In the genomic region with DNA sequence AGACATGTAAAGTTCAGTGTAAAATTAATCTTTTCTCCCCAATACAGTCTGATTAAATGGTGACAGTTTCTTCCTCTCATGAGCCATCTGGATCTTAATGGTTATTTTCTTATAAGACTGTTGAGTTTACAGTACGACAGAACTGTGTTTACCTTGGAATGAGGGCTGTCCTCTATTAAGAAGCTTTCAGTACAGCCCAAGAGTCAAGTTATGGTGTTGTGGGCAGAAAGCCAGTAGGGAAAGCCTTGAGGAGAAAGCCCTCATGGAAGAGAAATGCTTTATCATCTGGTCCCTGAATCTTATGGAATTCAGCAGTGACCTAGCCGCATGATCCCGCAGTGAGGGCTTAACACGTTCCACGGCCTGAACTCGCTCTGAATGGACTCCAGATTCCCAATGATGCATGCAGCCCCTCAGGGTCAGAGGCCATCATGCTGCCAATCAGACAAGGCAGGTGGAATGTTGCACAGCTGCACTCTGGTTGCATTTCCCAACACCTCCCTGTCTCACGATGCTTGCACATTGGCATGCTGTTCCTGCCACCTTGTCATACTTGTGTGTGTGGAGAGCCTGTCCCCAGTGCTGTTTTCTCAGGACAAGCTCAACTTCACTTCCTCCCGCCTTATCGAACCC, we compare ENCODE assay signal across 12 cellular contexts.
"Had no signal": no experiment of that assay in that cellular context is flagged by ENCODE, and none has a peak within 500 bp of the region (broad histone marks: within the 10 kb centered on the region; RNA-seq: fewer than 3 reads in every experiment).

No MANE protein-coding gene starts in this region.

- ATAC-seq: left lung; SK-N-SH treated with all-trans-retinoic acid at 6 μM for 48 hours; stimulated activated effector memory CD8-positive, alpha-beta T cell treated with anti-CD3 and anti-CD28 coated beads, Interleukin-12 subunit alpha, Interleukin-12 subunit beta, amount 100 ng/mL, for 72 hours had no signal

- H3K4me3 ChIP-seq: esophagus squamous epithelium, left lung, right atrium auricular region, tibial nerve had no signal

- H3K9ac ChIP-seq: parathyroid adenoma had no signal

- H3K36me3 ChIP-seq: brain microvascular endothelial cell, esophagus squamous epithelium, left lung, right atrium auricular region, tibial nerve had no signal

- H2AFZ ChIP-seq: parathyroid adenoma had no signal

- H3K9me3 ChIP-seq: esophagus squamous epithelium, left lung, right atrium auricular region, tibial nerve had no signal

- H3K4me1 ChIP-seq: right atrium auricular region had no signal

- H3K27me3 ChIP-seq: brain microvascular endothelial cell, dorsolateral prefrontal cortex, esophagus squamous epithelium, left lung, right atrium auricular region, tibial nerve had no signal

- DNase-seq: activated CD4-positive, alpha-beta T cell treated with anti-CD3 and anti-CD28 coated beads, Interleukin-2, amount 50 U/mL, for 1 hour; activated CD4-positive, CD25-positive, alpha-beta regulatory T cell; brain microvascular endothelial cell; dorsolateral prefrontal cortex; esophagus squamous epithelium; foreskin melanocyte; left lung had no signal

- H3K27ac ChIP-seq: brain microvascular endothelial cell, dorsolateral prefrontal cortex, esophagus squamous epithelium, left lung, parathyroid adenoma, right atrium auricular region, tibial nerve had no signal
